12 cellular contexts compared by ENCODE assay signal in genomic region chr13:33213024-33213795, GRCh38.
A peak's percentile ranks its signal among the peaks of the same experiment; 100 is the strongest.
DNase-seq lines count a peak whose midpoint lies in the region; TF ChIP-seq lines count a peak whose summit lies in the region.
"Had no signal": no experiment of that assay in that cellular context is flagged by ENCODE, and none has a peak within 500 bp of the region (broad histone marks: within the 10 kb centered on the region; RNA-seq: fewer than 3 reads in every experiment).

No MANE protein-coding gene starts in this region.

- peak overlapping the region; percentile 63 for H3K27ac Mint-ChIP-seq in Caco-2 (ENCODE audit: unreplicated experiment)
- H3K27ac Mint-ChIP-seq: B cell had no signal

- H2BK5ac ChIP-seq in neuronal stem cell (ENCODE audit: low read length) = no peak overlapping the region

- no peak overlapping the region for H3K18ac ChIP-seq in neuronal stem cell (ENCODE audit: low read length)

- 90% methylated on average over 6 of the region's 6 CpGs for WGBS in SK-N-SH (ENCODE audit: low lambda C conversion rate)
- WGBS in esophagus muscularis mucosa = 46% methylated on average over 6 of the region's 6 CpGs
- WGBS in neuronal stem cell (ENCODE audit: extremely low coverage in 2 of 2, insufficient read length in 2 of 2, insufficient replicate concordance in 1 of 2), 2 donors = no CpG with 5 or more reads among the region's 6 CpGs

- H2AFZ ChIP-seq in SK-N-SH (ENCODE audit: low read depth) = no peak overlapping the region
- peak overlapping the region; percentile 57 for H2AFZ ChIP-seq in neuronal stem cell (ENCODE audit: low read length)

- H3K4me1 ChIP-seq in Caco-2 = peaks cover 70% of the 10 kb centered on the region
- peaks cover 32 to 33% of the 10 kb centered on the region in 2 experiments; a peak in 3 of 4 replicates for H3K4me1 ChIP-seq in SK-N-SH (ENCODE audit: control insufficient read depth in 1 of 2, insufficient read depth in 2 of 2, low read depth in 1 of 2, low read length in 1 of 2)
- peaks cover 48 to 81% (median 61%) of the 10 kb centered on the region in 4 donors for H3K4me1 ChIP-seq in esophagus muscularis mucosa
- peaks cover 8 to 14% of the 10 kb centered on the region in 2 donors for H3K4me1 ChIP-seq in neuronal stem cell (ENCODE audit: control insufficient read depth in 2 of 2, insufficient read depth in 1 of 2, low read depth in 1 of 2, low read length in 2 of 2)

- H3K36me3 Mint-ChIP-seq in Caco-2 (ENCODE audit: insufficient read depth, unreplicated experiment) = peaks cover 7% of the 10 kb centered on the region

- no peaks in the 10 kb centered on the region for H3K27me3 Mint-ChIP-seq in Caco-2 (ENCODE audit: insufficient read depth, unreplicated experiment)

- no peaks in the 10 kb centered on the region for H3F3A ChIP-seq in SK-N-SH (replicated peaks; ENCODE audit: insufficient read depth)

- TF ChIP-seq RAD21 in SK-N-SH (IDR thresholded peaks at IDR 0.05; ENCODE audit: low read length) = no peak

- no peaks in the 10 kb centered on the region for H3K36me3 ChIP-seq in Caco-2 (ENCODE audit: control insufficient read depth, insufficient read depth, low read length)
- H3K36me3 ChIP-seq in SK-N-SH (replicated peaks in 1 of 2; ENCODE audit: control insufficient read depth in 1 of 2, insufficient read depth in 2 of 2, low read length in 1 of 2) = no peaks in the 10 kb centered on the region
- H3K36me3 ChIP-seq in esophagus muscularis mucosa = no peaks in the 10 kb centered on the region
- no peaks in the 10 kb centered on the region for H3K36me3 ChIP-seq in neuronal stem cell (replicated peaks in 1 of 2; ENCODE audit: control insufficient read depth in 2 of 2, insufficient read depth in 2 of 2, low read length in 2 of 2)
- no peaks in the 10 kb centered on the region for H3K36me3 ChIP-seq in H7 (replicated peaks; ENCODE audit: control insufficient read depth, insufficient read depth, low read length)
- H3K36me3 ChIP-seq: adrenal gland, thoracic aorta had no signal

- no peaks in the 10 kb centered on the region for H3K9me3 Mint-ChIP-seq in Caco-2 (ENCODE audit: unreplicated experiment)

- H3K4me3 Mint-ChIP-seq in Caco-2 (ENCODE audit: unreplicated experiment) = peak overlapping the region; percentile 54
- H3K4me3 Mint-ChIP-seq: B cell had no signal

- peaks cover 55% of the 10 kb centered on the region for H3K79me2 ChIP-seq in SK-N-SH (ENCODE audit: insufficient read depth)

- no peak overlapping the region for H3K14ac ChIP-seq in neuronal stem cell (ENCODE audit: low read length)

- no peak overlapping the region for H2AK5ac ChIP-seq in neuronal stem cell (ENCODE audit: low read depth, low read length)

- no peak overlapping the region for H3K4ac ChIP-seq in neuronal stem cell (ENCODE audit: low read length)

- no peak for TF ChIP-seq EP300 in SK-N-SH (IDR thresholded peaks at IDR 0.05; ENCODE audit: borderline replicate concordance in 1 of 2, low read depth in 1 of 2, low read length in 1 of 2)
- no peak for TF ChIP-seq EP300 in esophagus muscularis mucosa (IDR thresholded peaks at IDR 0.05)

- DNase-seq in Caco-2 (no peak), SK-N-SH (no peak), esophagus muscularis mucosa (ENCODE audit: extremely low spot score) (peak; percentile 53), neuronal stem cell (ENCODE audit: low spot score) (no peak), H7 (no peak), activated T-cell treated with anti-CD3 and anti-CD28 coated beads for 4 hours (no peak), COLO829 (ENCODE audit: low spot score) (no peak), A172 (ENCODE audit: low spot score) (no peak)
- DNase-seq: activated CD8-positive, alpha-beta memory T cell treated with anti-CD3 and anti-CD28 coated beads, Interleukin-2, amount 50 U/mL, for 4 hours had no signal

- BruUV-seq in Caco-2 (replicated peaks; lab: Mats Ljungman, UMichigan) = no TSS peak

- peaks cover 65% of the 10 kb centered on the region for H3K4me1 Mint-ChIP-seq in Caco-2 (ENCODE audit: low read depth, unreplicated experiment)
- H3K4me1 Mint-ChIP-seq: B cell had no signal

- H2BK15ac ChIP-seq in neuronal stem cell (ENCODE audit: low read length) = no peak overlapping the region

- peak overlapping the region; percentile 63 to 81; a peak in 3 of 4 replicates for H3K27ac ChIP-seq in SK-N-SH (ENCODE audit: low read depth in 2 of 2, low read length in 1 of 2)
- peak overlapping the region; percentile 56 to 74 (median 61) for H3K27ac ChIP-seq in esophagus muscularis mucosa (replicated peaks in 1 of 4)
- H3K27ac ChIP-seq in neuronal stem cell (replicated peaks; ENCODE audit: low read length) = peak overlapping the region; percentile 5
- H3K27ac ChIP-seq: thoracic aorta had no signal

- no peak overlapping the region for H3K9ac ChIP-seq in SK-N-SH
- no peak overlapping the region for H3K9ac ChIP-seq in neuronal stem cell (ENCODE audit: low read depth, low read length, poor library complexity)

- no peaks in the 10 kb centered on the region for H3K9me2 ChIP-seq in SK-N-SH

- H2BK120ac ChIP-seq in neuronal stem cell (ENCODE audit: low read depth, low read length) = no peak overlapping the region

- POLR2A ChIA-PET in Caco-2 (lab: Charles Lee) (no interaction called here), SK-N-SH (lab: Yijun Ruan, JAX) (no interaction called here)

- H2BK12ac ChIP-seq in neuronal stem cell (ENCODE audit: low read length) = no peak overlapping the region

- no peaks in the 10 kb centered on the region for H3K9me3 ChIP-seq in Caco-2
- no peaks in the 10 kb centered on the region for H3K9me3 ChIP-seq in SK-N-SH
- no peaks in the 10 kb centered on the region for H3K9me3 ChIP-seq in esophagus muscularis mucosa
- H3K9me3 ChIP-seq in neuronal stem cell (replicated peaks in 1 of 2; ENCODE audit: control insufficient read depth in 2 of 2, insufficient read depth in 1 of 2, low read depth in 1 of 2, low read length in 2 of 2) = no peaks in the 10 kb centered on the region
- H3K9me3 ChIP-seq: adrenal gland, thoracic aorta had no signal

- TF ChIP-seq POLR2A in esophagus muscularis mucosa (IDR thresholded peaks at IDR 0.05; ENCODE audit: low read depth) = no peak

- H4K8ac ChIP-seq in neuronal stem cell (ENCODE audit: low read depth, low read length) = no peak overlapping the region

- CTCF ChIA-PET in Caco-2 (lab: Charles Lee) (no interaction called here), SK-N-SH (lab: Yijun Ruan, JAX) (interaction anchor here (1.1 to 2.5 kb wide), 4 partner anchors 9 to 511 kb away, joined by 4 to 9 read pairs (median 7); no protein-coding TSS in a partner anchor)

- H3K4me3 ChIP-seq in Caco-2 (ENCODE audit: low read depth, low read length) = no peak overlapping the region
- no peak overlapping the region for H3K4me3 ChIP-seq in SK-N-SH (ENCODE audit: low read depth in 2 of 2, low read length in 1 of 2)
- no peak overlapping the region for H3K4me3 ChIP-seq in esophagus muscularis mucosa
- H3K4me3 ChIP-seq in neuronal stem cell (ENCODE audit: low read length in 2 of 2) = no peak overlapping the region
- no peak overlapping the region for H3K4me3 ChIP-seq in H7 (ENCODE audit: insufficient read depth, low read depth, low read length)
- H3K4me3 ChIP-seq: adrenal gland had no signal

- intact Hi-C loops in Caco-2 (cut with micrococcal nuclease; ENCODE audit: unreplicated experiment) = loop anchor here (10.0 kb wide), 2 partner anchors 118 to 198 kb away; partner anchors contain the start of gene KL
- intact Hi-C loops in esophagus muscularis mucosa (cut with DNase I) = no loop called here

- H3K27me3 ChIP-seq in Caco-2 (replicated peaks; ENCODE audit: control insufficient read depth, insufficient read depth, low read length) (no peaks in the 10 kb centered on the region), SK-N-SH (ENCODE audit: insufficient read depth) (no peaks in the 10 kb centered on the region), esophagus muscularis mucosa (no peaks in the 10 kb centered on the region), neuronal stem cell (ENCODE audit: control insufficient read depth in 3 of 3, insufficient read depth in 3 of 3, low read depth in 1 of 3, low read length in 3 of 3) (no peaks in the 10 kb centered on the region), H7 (ENCODE audit: control insufficient read depth, insufficient read depth, low read length) (no peaks in the 10 kb centered on the region)
- H3K27me3 ChIP-seq: adrenal gland had no signal

- TF ChIP-seq CTCF in Caco-2 (IDR thresholded peaks at IDR 0.05; ENCODE audit: insufficient read depth in 1 of 2, low read depth in 1 of 2, low read length in 1 of 2, severe bottlenecking in 1 of 2, unreplicated experiment in 1 of 2) = no peak
- no peak for TF ChIP-seq CTCF in SK-N-SH (IDR thresholded peaks at IDR 0.05)
- no peak for TF ChIP-seq CTCF in esophagus muscularis mucosa (IDR thresholded peaks at IDR 0.05)

- no peak overlapping the region for H3K23ac ChIP-seq in neuronal stem cell (ENCODE audit: low read depth, low read length, poor library complexity)

- H4K20me1 ChIP-seq in SK-N-SH (ENCODE audit: insufficient read depth) = no peaks in the 10 kb centered on the region

- H3K4me2 ChIP-seq in SK-N-SH = no peak overlapping the region
- H3K4me2 ChIP-seq in neuronal stem cell (ENCODE audit: insufficient read depth, low read length, poor library complexity, severe bottlenecking) = no peak overlapping the region

- no peak overlapping the region for H4K91ac ChIP-seq in neuronal stem cell (ENCODE audit: low read depth, low read length, poor library complexity)

- H3K79me1 ChIP-seq in neuronal stem cell (ENCODE audit: low read depth, low read length) = no peaks in the 10 kb centered on the region

TF ChIP-seq in SK-N-SH, 30 proteins besides CTCF, POLR2A, EP300 and RAD21 (continues in another document):
- TF ChIP-seq JUND (IDR thresholded peaks at IDR 0.05) (no peak), GABPA (IDR thresholded peaks at IDR 0.05; ENCODE audit: low read depth) (no peak), TEAD4 (IDR thresholded peaks at IDR 0.05; ENCODE audit: borderline replicate concordance, insufficient read depth) (no peak), IRF3 (IDR thresholded peaks at IDR 0.05; ENCODE audit: low read depth, low read length) (no peak), TAF1 (IDR thresholded peaks at IDR 0.05; ENCODE audit: borderline replicate concordance, low read depth, low read length) (no peak), POLR2AphosphoS5 (IDR thresholded peaks at IDR 0.05; ENCODE audit: low read depth, low read length) (no peak), MEF2A (IDR thresholded peaks at IDR 0.05; ENCODE audit: borderline replicate concordance, low read depth) (no peak)

Comparison
In these comparisons a context has a peak if more than half of its experiments do, and no peak if none do; other contexts are left out.
1. H3K27ac ChIP-seq: peak in every context shown above with its lines; median percentile 72 in SK-N-SH; 61 in esophagus muscularis mucosa; 5 in neuronal stem cell.